In the genomic region with DNA sequence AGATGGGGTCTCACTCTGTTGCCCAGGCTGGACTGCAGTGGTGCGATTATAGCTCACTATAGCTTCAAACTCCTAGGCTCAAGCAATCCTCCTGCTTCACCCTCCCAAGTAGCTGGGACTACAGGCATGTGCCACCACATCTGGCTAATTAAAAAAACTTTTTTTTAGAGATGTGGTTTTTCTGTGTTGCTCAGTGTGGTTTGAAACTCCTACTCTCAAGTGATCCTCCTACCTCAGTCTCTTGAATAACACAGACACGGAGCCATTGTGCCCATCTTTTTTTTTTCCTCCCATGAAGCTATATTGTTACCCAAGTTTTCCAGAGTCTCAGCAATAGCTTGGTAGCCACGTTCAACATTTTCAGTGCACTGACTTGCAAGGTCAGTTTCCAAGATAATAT, we compare ENCODE assay signal across 13 cellular contexts. TPM values are rescaled to one million over a fixed set of nuclear protein-coding genes. Genes with fewer than 3 reads are reported as not detected.
DNase-seq lines count a peak whose midpoint lies in the region; ATAC-seq and TF ChIP-seq lines count a peak whose summit lies in the region.
"Had no signal": no experiment of that assay in that cellular context is flagged by ENCODE, and none has a peak within 500 bp of the region (broad histone marks: within the 10 kb centered on the region; RNA-seq: fewer than 3 reads in every experiment).

No MANE protein-coding gene starts in this region.

- H3K4me3 Mint-ChIP-seq in WTC11, result no peak overlapping the region
- H3K4me3 Mint-ChIP-seq in stimulated activated naive CD8-positive, alpha-beta T cell treated with anti-CD3 and anti-CD28 coated beads, Interleukin-15, Interleukin-2, amounts not matched to agents 100 ng/mL and 50 ng/mL, for 24 hours, result peak overlapping the region; percentile 55

- H3K36me3 Mint-ChIP-seq in activated naive CD4-positive, alpha-beta T cell treated with anti-CD3 and anti-CD28 coated beads, Interleukin-2, amount 50 U/mL, for 72 hours, result peaks cover 6 to 11% of the 10 kb centered on the region in 2 donors
- no peaks in the 10 kb centered on the region for H3K36me3 Mint-ChIP-seq in WTC11
- no peaks in the 10 kb centered on the region for H3K36me3 Mint-ChIP-seq in stimulated activated naive CD8-positive, alpha-beta T cell treated with anti-CD3 and anti-CD28 coated beads, Interleukin-15, Interleukin-2, amounts not matched to agents 100 ng/mL and 50 ng/mL, for 24 hours (ENCODE audit: low read depth)
- H3K36me3 Mint-ChIP-seq: IgD-negative memory B cell had no signal

- POLR2A ChIA-PET in WTC11 (lab: Charles Lee), result no interaction called here

- H3K27ac Mint-ChIP-seq in activated naive CD4-positive, alpha-beta T cell treated with anti-CD3 and anti-CD28 coated beads, Interleukin-2, amount 50 U/mL, for 72 hours, result no peak overlapping the region
- H3K27ac Mint-ChIP-seq in WTC11, result no peak overlapping the region
- H3K27ac Mint-ChIP-seq in stimulated activated naive CD8-positive, alpha-beta T cell treated with anti-CD3 and anti-CD28 coated beads, Interleukin-15, Interleukin-2, amounts not matched to agents 100 ng/mL and 50 ng/mL, for 24 hours, result peak overlapping the region; percentile 79
- H3K27ac Mint-ChIP-seq: IgD-negative memory B cell had no signal

- no peak for DNase-seq in activated naive CD4-positive, alpha-beta T cell treated with anti-CD3 and anti-CD28 coated beads, Interleukin-2, amount 50 U/mL, for 72 hours (ENCODE audit: low spot score in 2 of 2)
- DNase-seq in activated naive CD4-positive, alpha-beta T cell treated with Interleukin-2 at 50 U/mL for 16 hours, result no peak
- DNase-seq in WTC11 (ENCODE audit: low spot score), result no peak
- DNase-seq in stimulated activated CD4-positive, alpha-beta T cell treated with anti-CD3 and anti-CD28 coated beads, Interleukin-15, amount 100 ng/mL, for 24 hours, result no peak
- DNase-seq: EL, NCI-H1417 treated with DMSO at 0.1 percent for 48 hours, NCI-H1930, NCI-H526 treated with DMSO at 0.1 percent for 48 hours, RPMI8226 had no signal

- H3K9me3 Mint-ChIP-seq in activated naive CD4-positive, alpha-beta T cell treated with anti-CD3 and anti-CD28 coated beads, Interleukin-2, amount 50 U/mL, for 72 hours, result no peaks in the 10 kb centered on the region
- H3K9me3 Mint-ChIP-seq in WTC11, result no peaks in the 10 kb centered on the region
- no peaks in the 10 kb centered on the region for H3K9me3 Mint-ChIP-seq in stimulated activated naive CD8-positive, alpha-beta T cell treated with anti-CD3 and anti-CD28 coated beads, Interleukin-15, Interleukin-2, amounts not matched to agents 100 ng/mL and 50 ng/mL, for 24 hours
- H3K9me3 Mint-ChIP-seq: IgD-negative memory B cell had no signal

- peak; percentile 31 to 54 for ATAC-seq in activated naive CD4-positive, alpha-beta T cell treated with anti-CD3 and anti-CD28 coated beads, Interleukin-2, amount 50 U/mL, for 72 hours
- peak; percentile 34 for ATAC-seq in HG02852 (IDR thresholded peaks at IDR 0.05; ENCODE audit: unreplicated experiment)
- ATAC-seq in WTC11, result no peak
- no peak for ATAC-seq in GM18511 (IDR thresholded peaks at IDR 0.05; ENCODE audit: unreplicated experiment)

- H3K4me1 Mint-ChIP-seq in WTC11, result peaks cover 41% of the 10 kb centered on the region
- peaks cover 47% of the 10 kb centered on the region for H3K4me1 Mint-ChIP-seq in stimulated activated naive CD8-positive, alpha-beta T cell treated with anti-CD3 and anti-CD28 coated beads, Interleukin-15, Interleukin-2, amounts not matched to agents 100 ng/mL and 50 ng/mL, for 24 hours (ENCODE audit: low read depth)

- H3K27me3 Mint-ChIP-seq in WTC11 (ENCODE audit: low read depth), result peaks cover 41% of the 10 kb centered on the region
- H3K27me3 Mint-ChIP-seq in stimulated activated naive CD8-positive, alpha-beta T cell treated with anti-CD3 and anti-CD28 coated beads, Interleukin-15, Interleukin-2, amounts not matched to agents 100 ng/mL and 50 ng/mL, for 24 hours, result peaks cover 43% of the 10 kb centered on the region

- CTCF ChIA-PET in WTC11 (lab: Charles Lee), result no interaction called here

- TF ChIP-seq CTCF in WTC11 (IDR thresholded peaks at IDR 0.05), result no peak

TF ChIP-seq in WTC11, 78 proteins besides CTCF, POLR2A, EP300 and RAD21:
- TF ChIP-seq SP1 (CRISPR knock-in tag; conservative IDR thresholded peaks at IDR 0.05) (no peak), ZNF121 (CRISPR knock-in tag; IDR thresholded peaks at IDR 0.05) (0 out of 2 replicates have a peak, but pooled peaks have one; percentile 26)

RNA-seq across cellular contexts. Expression of a gene that starts 2.7 kb away (rescaled TPM):
- under 1 TPM; 0.16 to 0.39 TPM for total RNA-seq in activated naive CD4-positive, alpha-beta T cell treated with anti-CD3 and anti-CD28 coated beads, Interleukin-2, amount 50 U/mL, for 72 hours
- 0.83 to 1.6 TPM (median 1.1 TPM) in 3 replicates for total RNA-seq in WTC11 (2021)

RNA-seq across cellular contexts. Expression of a gene that starts 43.7 kb away (rescaled TPM):
- 10 to 100 TPM in 1 of 2 donors, 1 to 10 TPM in 1; 9.8 to 35.8 TPM for total RNA-seq in activated naive CD4-positive, alpha-beta T cell treated with anti-CD3 and anti-CD28 coated beads, Interleukin-2, amount 50 U/mL, for 72 hours
- 23.4 to 26.5 TPM (median 26.0 TPM) in 3 replicates for total RNA-seq in WTC11 (2021)

Comparison
In these comparisons a context has a peak if more than half of its experiments do, and no peak if none do; other contexts are left out.
1. ATAC-seq: peak in activated naive CD4-positive, alpha-beta T cell treated with anti-CD3 and anti-CD28 coated beads, Interleukin-2, amount 50 U/mL, for 72 hours (2 of 2) and HG02852 (single experiment); none in WTC11 (single experiment) and GM18511 (single experiment).